In the genomic region with DNA sequence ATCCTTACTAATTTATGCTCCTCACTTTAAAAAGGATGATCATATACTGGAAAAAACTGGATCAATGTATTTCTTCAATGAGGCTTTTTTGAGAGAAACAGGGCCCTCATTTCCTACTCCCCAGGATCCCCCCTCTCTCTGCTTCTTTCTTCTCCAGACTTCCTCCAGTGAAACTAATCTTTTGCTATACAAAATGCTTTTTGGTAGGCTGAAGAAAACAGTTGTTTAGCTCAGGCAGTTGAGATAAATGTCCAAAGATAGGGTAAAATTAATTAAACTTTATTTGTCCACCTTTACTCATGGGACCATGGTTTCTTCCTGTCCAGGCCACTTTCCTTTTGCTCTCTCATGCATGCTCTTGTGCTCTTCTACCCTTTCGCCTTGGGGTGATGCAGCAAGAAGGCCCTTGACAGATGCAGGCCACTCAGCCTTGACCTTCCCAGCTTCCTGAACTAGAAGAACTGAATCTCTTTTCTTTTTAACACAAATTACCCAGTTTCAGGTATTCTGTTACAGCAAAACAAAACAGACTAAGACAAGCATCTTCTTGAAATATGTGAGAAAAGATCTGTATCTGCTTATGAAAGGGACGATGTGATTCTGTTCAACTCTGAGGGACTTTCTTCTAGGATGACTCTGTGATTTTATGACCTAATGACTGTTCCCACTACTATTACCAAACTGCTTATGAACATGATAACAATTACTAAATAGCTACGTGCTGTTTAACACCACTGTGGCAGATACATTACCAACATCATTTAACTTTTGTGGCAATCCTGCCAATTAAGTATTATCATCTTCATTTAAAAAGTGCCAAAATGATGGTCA, we compare ENCODE assay signal across 11 cellular contexts.
DNase-seq lines count a peak whose midpoint lies in the region; ATAC-seq and TF ChIP-seq lines count a peak whose summit lies in the region.
"Had no signal": no experiment of that assay in that cellular context is flagged by ENCODE, and none has a peak within 500 bp of the region (broad histone marks: within the 10 kb centered on the region; RNA-seq: fewer than 3 reads in every experiment).

No MANE protein-coding gene starts in this region.

- CTCF ChIA-PET in T-cell (lab: Charles Lee): interaction anchor here in 1 of 2 donors (0.7 to 0.8 kb wide), 2 partner anchors 150 to 216 kb away, joined by 3 read pairs; no protein-coding TSS in a partner anchor

- peak; percentile 69 for ATAC-seq in GM18511 (IDR thresholded peaks at IDR 0.05; ENCODE audit: unreplicated experiment)
- ATAC-seq in GM21576 (IDR thresholded peaks at IDR 0.05; ENCODE audit: unreplicated experiment): peak; percentile 81
- ATAC-seq in T-cell (replicated peaks in 1 of 4): no peak
- ATAC-seq: esophagus mucosa had no signal

- H3K4me1 Mint-ChIP-seq in nephron progenitor cell (peaks cover 56% of the 10 kb centered on the region), T-cell (peaks cover 14 to 22% (median 17%) of the 10 kb centered on the region in 3 donors)

- DNase-seq in M059J (ENCODE audit: low read depth) (peak; percentile 66), nephron progenitor cell (peak; percentile 6), anterior cingulate cortex (lab: John Stamatoyannopoulos, UW) (no peak), T-cell (no peak)
- no peak for DNase-seq in stimulated activated naive CD4-positive, alpha-beta T cell treated with Interleukin-2 at 50 U/mL for 16 hours (lab: John Stamatoyannopoulos, UW)
- DNase-seq: GF-D8, kidney glomerular epithelial cell, MG63 had no signal

- POLR2A ChIA-PET in T-cell (lab: Charles Lee): interaction anchor here in 1 of 2 donors (0.5 kb wide), 1 partner anchor 9 kb away, joined by 4 read pairs; no protein-coding TSS in a partner anchor

- H3K4me3 Mint-ChIP-seq in nephron progenitor cell: peak overlapping the region; percentile 2
- H3K4me3 Mint-ChIP-seq in T-cell: no peak overlapping the region

- H3K36me3 Mint-ChIP-seq in nephron progenitor cell (ENCODE audit: low read depth) (peaks cover 56% of the 10 kb centered on the region), T-cell (peaks cover 39% of the 10 kb centered on the region)

- TF ChIP-seq CTCF in nephron progenitor cell (IDR thresholded peaks at IDR 0.05): no peak

- no peaks in the 10 kb centered on the region for H3K27me3 Mint-ChIP-seq in nephron progenitor cell (ENCODE audit: low read depth, poor library complexity)
- no peaks in the 10 kb centered on the region for H3K27me3 Mint-ChIP-seq in T-cell

- H3K27ac Mint-ChIP-seq in nephron progenitor cell (peak overlapping the region; percentile 96), T-cell (peak overlapping the region in 1 of 2 donors; percentile 14)

- H3K9me3 Mint-ChIP-seq in nephron progenitor cell: no peaks in the 10 kb centered on the region
- H3K9me3 Mint-ChIP-seq in T-cell: no peaks in the 10 kb centered on the region

Comparison
In these comparisons a context has a peak if more than half of its experiments do, and no peak if none do; other contexts are left out.
1. ATAC-seq: peak in GM18511 (single experiment) and GM21576 (single experiment); none in T-cell (0 of 4).
2. DNase-seq: peak in M059J (single experiment) and nephron progenitor cell (single experiment); none in anterior cingulate cortex (0 of 58), stimulated activated naive CD4-positive, alpha-beta T cell treated with Interleukin-2 at 50 U/mL for 16 hours (single experiment) and T-cell (0 of 34).